20 cellular contexts compared by ENCODE assay signal in the genomic region with DNA sequence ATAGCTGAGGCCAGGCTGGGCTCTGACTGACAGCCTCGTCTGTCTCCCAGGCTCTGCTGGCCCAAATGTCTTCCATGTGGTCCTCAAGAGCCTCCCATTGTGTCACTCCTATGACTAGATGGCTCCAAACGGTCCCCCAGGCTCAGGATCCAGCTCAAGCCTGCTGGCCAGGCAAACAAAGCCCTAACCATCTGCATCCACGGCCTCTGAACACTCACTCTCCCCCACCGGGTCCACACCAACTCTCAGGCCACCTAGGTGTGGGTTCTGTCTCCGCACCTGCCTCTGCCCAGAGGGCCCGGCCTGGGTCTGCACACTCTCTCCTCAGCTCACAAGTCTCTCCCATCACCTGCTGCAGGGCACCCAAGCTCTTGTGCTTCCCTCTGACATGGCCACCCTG. TPM values are rescaled to one million over a fixed set of nuclear protein-coding genes. Genes with fewer than 3 reads are reported as not detected.
DNase-seq lines count a peak whose midpoint lies in the region; ATAC-seq and TF ChIP-seq lines count a peak whose summit lies in the region.
"Had no signal": no experiment of that assay in that cellular context is flagged by ENCODE, and none has a peak within 500 bp of the region (broad histone marks: within the 10 kb centered on the region; RNA-seq: fewer than 3 reads in every experiment).

No MANE protein-coding gene starts in this region.

- no peak overlapping the region for H4K5ac ChIP-seq in H9 (ENCODE audit: insufficient read length, low read depth, low read length)

- H3K4ac ChIP-seq in H9 (ENCODE audit: low read depth, low read length), result no peak overlapping the region

- no peaks in the 10 kb centered on the region for H3K9me2 ChIP-seq in MM.1S (replicated peaks; ENCODE audit: insufficient read depth, low read length)

- H4K8ac ChIP-seq in H9 (replicated peaks; ENCODE audit: insufficient read length, low read depth, low read length), result no peak overlapping the region

- H3K27ac ChIP-seq in MM.1S (ENCODE audit: low read length) (no peak overlapping the region), spleen (no peak overlapping the region), H9 (ENCODE audit: insufficient read length, low read depth, low read length) (no peak overlapping the region)
- H3K27ac ChIP-seq: 22Rv1; BLaER1 treated with 17β-estradiol and CSF1 and Interleukin-3, amounts not matched to agents 10 nM and 100 nM had no signal

- H3K27me3 Mint-ChIP-seq in T-helper 1 cell treated with Interleukin-12 subunit alpha and Interleukin-12 subunit beta and Interleukin-4 antibody, amounts not matched to agents 30 μg/mL and 1 μg/mL, for 36 hours (ENCODE audit: low read depth), result no peaks in the 10 kb centered on the region
- H3K27me3 Mint-ChIP-seq in central memory CD8-positive, alpha-beta T cell, result no peaks in the 10 kb centered on the region
- no peaks in the 10 kb centered on the region; the same call in none of the 2 replicates for H3K27me3 Mint-ChIP-seq in H9 (ENCODE audit: low read depth)
- H3K27me3 Mint-ChIP-seq: CD4-positive, alpha-beta memory T cell had no signal

- no peak overlapping the region for H3K4me3 ChIP-seq in MM.1S (ENCODE audit: low read length)
- no peak overlapping the region for H3K4me3 ChIP-seq in spleen
- H3K4me3 ChIP-seq: BLaER1 treated with 17β-estradiol and CSF1 and Interleukin-3, amounts not matched to agents 10 nM and 100 nM; GM12878; HAP-1 had no signal

- H2BK120ac ChIP-seq in H9 (ENCODE audit: low read depth, low read length, poor library complexity, severe bottlenecking), result no peak overlapping the region

- peaks cover 29% of the 10 kb centered on the region for H3K4me1 Mint-ChIP-seq in T-helper 1 cell treated with Interleukin-12 subunit alpha and Interleukin-12 subunit beta and Interleukin-4 antibody, amounts not matched to agents 30 μg/mL and 1 μg/mL, for 36 hours (ENCODE audit: low read depth)
- peaks cover 43% of the 10 kb centered on the region for H3K4me1 Mint-ChIP-seq in central memory CD8-positive, alpha-beta T cell
- H3K4me1 Mint-ChIP-seq in H9, result peaks cover 0 to 3% of the 10 kb centered on the region in 2 experiments; a peak in 1 of 4 replicates

- TF ChIP-seq CTCF in MM.1S (IDR thresholded peaks at IDR 0.05; ENCODE audit: low read length), result no peak
- TF ChIP-seq CTCF in spleen (IDR thresholded peaks at IDR 0.05 in 8 of 11, conservative IDR thresholded peaks at IDR 0.05 in 3 of 11), result no peak
- no peak for TF ChIP-seq CTCF in H9 (conservative IDR thresholded peaks at IDR 0.05)

- peak overlapping the region; percentile 33 for H3K27ac Mint-ChIP-seq in T-helper 1 cell treated with Interleukin-12 subunit alpha and Interleukin-12 subunit beta and Interleukin-4 antibody, amounts not matched to agents 30 μg/mL and 1 μg/mL, for 36 hours
- H3K27ac Mint-ChIP-seq in central memory CD8-positive, alpha-beta T cell (ENCODE audit: low read depth), result peak overlapping the region; percentile 66
- peak overlapping the region in 1 of 3 experiments; percentile 16; a peak in 2 of 7 replicates for H3K27ac Mint-ChIP-seq in H9

- no peaks in the 10 kb centered on the region for H4K20me1 ChIP-seq in MM.1S (ENCODE audit: insufficient read depth, low read length)
- H4K20me1 ChIP-seq in H9 (ENCODE audit: control insufficient read depth, insufficient read depth, insufficient read length), result no peaks in the 10 kb centered on the region
- H4K20me1 ChIP-seq: BLaER1 treated with 17β-estradiol and CSF1 and Interleukin-3, amounts not matched to agents 10 nM and 100 nM had no signal

- H3K4me2 ChIP-seq in MM.1S (ENCODE audit: low read depth, low read length) (0 out of 2 replicates have a peak overlapping the region, but pooled peaks have one; percentile 94), H9 (ENCODE audit: insufficient read depth, insufficient read length, low read length) (no peak overlapping the region)

- no peak overlapping the region for H3K56ac ChIP-seq in H9 (ENCODE audit: insufficient read length, low read depth, low read length)

- H2BK12ac ChIP-seq in H9 (ENCODE audit: insufficient read length, low read depth, low read length), result no peak overlapping the region

- no peak overlapping the region for H2BK5ac ChIP-seq in H9 (ENCODE audit: insufficient read length, low read length)

- intact Hi-C loops in spleen (cut with DNase I; ENCODE audit: low total_unique reads), result no loop called here

- H3K4me1 ChIP-seq in MM.1S (ENCODE audit: low read length), result peaks cover 33% of the 10 kb centered on the region
- H3K4me1 ChIP-seq in spleen, result no peaks in the 10 kb centered on the region
- H3K4me1 ChIP-seq in H9 (ENCODE audit: insufficient read depth, low read length), result no peaks in the 10 kb centered on the region
- H3K4me1 ChIP-seq: HAP-1 had no signal

- no peak overlapping the region for H2AK5ac ChIP-seq in H9 (ENCODE audit: insufficient read length, low read length)

- no peak for TF ChIP-seq POLR2A in spleen (IDR thresholded peaks at IDR 0.05)

- H3K36me3 Mint-ChIP-seq in T-helper 1 cell treated with Interleukin-12 subunit alpha and Interleukin-12 subunit beta and Interleukin-4 antibody, amounts not matched to agents 30 μg/mL and 1 μg/mL, for 36 hours (ENCODE audit: low read depth), result peaks cover 50% of the 10 kb centered on the region
- H3K36me3 Mint-ChIP-seq in central memory CD8-positive, alpha-beta T cell (ENCODE audit: insufficient read depth), result peaks cover 1% of the 10 kb centered on the region
- peaks cover 0 to 4% (median 0%) of the 10 kb centered on the region in 3 experiments; a peak in 2 of 7 replicates for H3K36me3 Mint-ChIP-seq in H9 (ENCODE audit: insufficient read depth in 1 of 3, low read depth in 3 of 3)

- H3K27me3 ChIP-seq in MM.1S (replicated peaks; ENCODE audit: insufficient read depth, low read length), result no peaks in the 10 kb centered on the region
- H3K27me3 ChIP-seq in spleen (replicated peaks in 1 of 7), result peaks cover 0 to 5% (median 0%) of the 10 kb centered on the region in 7 donors
- no peaks in the 10 kb centered on the region for H3K27me3 ChIP-seq in H9 (ENCODE audit: insufficient read depth, low read length)
- H3K27me3 ChIP-seq: BLaER1 treated with 17β-estradiol and CSF1 and Interleukin-3, amounts not matched to agents 10 nM and 100 nM had no signal

- H3K9ac ChIP-seq in MM.1S (ENCODE audit: low read length), result no peak overlapping the region
- H3K9ac ChIP-seq in H9 (ENCODE audit: extremely low read depth, insufficient read length, low read length), result no peak overlapping the region
- H3K9ac ChIP-seq: BLaER1 treated with 17β-estradiol and CSF1 and Interleukin-3, amounts not matched to agents 10 nM and 100 nM had no signal

- H3K9me3 Mint-ChIP-seq in T-helper 1 cell treated with Interleukin-12 subunit alpha and Interleukin-12 subunit beta and Interleukin-4 antibody, amounts not matched to agents 30 μg/mL and 1 μg/mL, for 36 hours, result peaks cover 13% of the 10 kb centered on the region
- H3K9me3 Mint-ChIP-seq in central memory CD8-positive, alpha-beta T cell, result no peaks in the 10 kb centered on the region
- no peaks in the 10 kb centered on the region for H3K9me3 Mint-ChIP-seq in H9

- H3K79me2 ChIP-seq in MM.1S (ENCODE audit: low read length), result peaks cover 77% of the 10 kb centered on the region
- H3K79me2 ChIP-seq in H9 (ENCODE audit: insufficient read depth, low read length), result no peaks in the 10 kb centered on the region

- no peak overlapping the region for H2BK15ac ChIP-seq in H9 (ENCODE audit: low read depth, low read length)

- H3F3A ChIP-seq in MM.1S (ENCODE audit: insufficient read depth, low read length), result peaks cover 32% of the 10 kb centered on the region

- no peak overlapping the region for H3T11ph ChIP-seq in H9 (ENCODE audit: low read length)

- H2BK20ac ChIP-seq in H9 (ENCODE audit: low read depth, low read length, poor library complexity, severe bottlenecking), result no peak overlapping the region

- ATAC-seq in central memory CD8-positive, alpha-beta T cell (replicated peaks; ENCODE audit: extremely low read depth, poor library complexity, severe bottlenecking), result no peak
- no peak for ATAC-seq in GM18907 (IDR thresholded peaks at IDR 0.05; ENCODE audit: unreplicated experiment)
- ATAC-seq: GM12878 had no signal

- H3K36me3 ChIP-seq in MM.1S (replicated peaks; ENCODE audit: insufficient read depth, low read length) (no peaks in the 10 kb centered on the region), spleen (no peaks in the 10 kb centered on the region)
- H3K36me3 ChIP-seq: HAP-1 had no signal

- no peaks in the 10 kb centered on the region for H3K23me2 ChIP-seq in H9 (ENCODE audit: insufficient read length, low read depth, low read length, poor library complexity, severe bottlenecking)

- no peak overlapping the region for H3K4me3 Mint-ChIP-seq in T-helper 1 cell treated with Interleukin-12 subunit alpha and Interleukin-12 subunit beta and Interleukin-4 antibody, amounts not matched to agents 30 μg/mL and 1 μg/mL, for 36 hours
- H3K4me3 Mint-ChIP-seq in central memory CD8-positive, alpha-beta T cell, result no peak overlapping the region
- H3K4me3 Mint-ChIP-seq in H9, result no peak overlapping the region

- no peaks in the 10 kb centered on the region for H3K79me1 ChIP-seq in H9 (ENCODE audit: insufficient read depth, low read depth, low read length, poor library complexity, severe bottlenecking)

- H3K23ac ChIP-seq in H9 (ENCODE audit: insufficient read length, low read depth, low read length), result no peak overlapping the region

- DNase-seq in T-helper 1 cell (no peak), MM.1S (no peak), spleen (peak; percentile 40), H9 (no peak), UCSD-AML1 (lab: John Stamatoyannopoulos, UW; ENCODE audit: unreplicated experiment) (no peak)
- DNase-seq in central memory CD8-positive, alpha-beta T cell (ENCODE audit: low spot score in 2 of 2), result no peak
- DNase-seq: AML-193; CD4-positive, alpha-beta memory T cell; DMS79; GOT3; IMR-90 had no signal

- no peak overlapping the region for H3K14ac ChIP-seq in H9 (ENCODE audit: insufficient read depth, low read length)

- no peak overlapping the region for H4K91ac ChIP-seq in H9 (ENCODE audit: insufficient read length, low read depth, low read length)

- H3K9me3 ChIP-seq in MM.1S (replicated peaks; ENCODE audit: insufficient read depth, low read length), result no peaks in the 10 kb centered on the region
- peaks cover 0 to 26% (median 13%) of the 10 kb centered on the region in 8 donors for H3K9me3 ChIP-seq in spleen
- no peaks in the 10 kb centered on the region for H3K9me3 ChIP-seq in H9 (ENCODE audit: control insufficient read depth, low read depth, low read length)
- H3K9me3 ChIP-seq: HAP-1 had no signal

- H3K18ac ChIP-seq in H9 (ENCODE audit: insufficient read length, low read depth, low read length), result no peak overlapping the region

- H2AFZ ChIP-seq in MM.1S (ENCODE audit: low read length) (no peak overlapping the region), H9 (ENCODE audit: low read length) (no peak overlapping the region)

- 71 to 81% (median 80%) methylated on average over 6 of the region's 6 CpGs for WGBS in spleen, 5 donors
- no CpG with 5 or more reads among the region's 6 CpGs for WGBS in H9 (ENCODE audit: extremely low coverage, insufficient read length, low lambda C conversion rate)

RNA-seq across cellular contexts. Expression of a gene that starts 52.9 kb away (rescaled TPM):
- 1 to 10 TPM; 1.5 to 8.7 (median 3.4) TPM for total RNA-seq in spleen
- polyA plus RNA-seq in spleen, result 1 to 10 TPM in 1 of 3 donors, under 1 TPM in 2; 0.37 to 1.2 (median 0.77) TPM
- total RNA-seq in H9 (2021), result 1.3 and 1.5 TPM in 2 replicates
- total RNA-seq: A673, G401, HT-29, IMR-90 had no signal
- polyA plus RNA-seq: IMR-90 had no signal
